ENCODE assay signal across 8 cellular contexts in the genomic region with DNA sequence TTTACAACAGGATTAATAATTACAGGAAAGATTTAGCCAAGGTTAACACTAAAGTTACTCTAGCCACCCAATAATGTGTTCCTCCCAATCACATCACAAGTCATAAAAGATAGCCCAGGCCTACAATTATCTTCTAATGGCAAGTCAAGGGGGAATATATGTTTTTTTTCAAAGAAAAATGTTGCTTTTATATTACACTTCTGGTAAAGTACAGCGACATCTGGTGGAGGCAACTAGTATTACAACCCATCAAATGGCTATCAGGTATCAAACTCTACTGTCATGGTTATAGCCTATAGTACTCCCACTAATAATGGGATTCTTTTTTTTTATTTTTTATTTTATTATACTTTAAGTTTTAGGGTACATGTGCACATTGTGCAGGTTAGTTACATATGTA.
DNase-seq lines count a peak whose midpoint lies in the region; ATAC-seq, FAIRE-seq and TF ChIP-seq lines count a peak whose summit lies in the region.

No MANE protein-coding gene starts in this region.

- WGBS in K562 (ENCODE audit: insufficient coverage, low coverage, missing lambda C conversion rate) = 17% methylated on average over 1 of the region's 1 CpG
- 28 to 34% methylated on average over 1 of the region's 1 CpG for WGBS in aorta, 2 donors

- no peaks in the 10 kb centered on the region for H3K4me1 ChIP-seq in K562 (replicated peaks in 1 of 2; ENCODE audit: control insufficient read depth in 2 of 2, insufficient read depth in 2 of 2, low read length in 2 of 2)
- H3K4me1 ChIP-seq in aorta (ENCODE audit: control insufficient read depth in 1 of 2, insufficient read depth in 2 of 2, low read length in 2 of 2) = no peaks in the 10 kb centered on the region

- TF ChIP-seq RAD21 in K562 (CRISPR knock-in tag; conservative IDR thresholded peaks at IDR 0.05 in 1 of 2, IDR thresholded peaks at IDR 0.05 in 1 of 2) = peak in 1 of 2 experiments; percentile 28; a peak in 1 of 4 replicates

- H3K4me3 ChIP-seq in K562 (no peak overlapping the region), aorta (ENCODE audit: low read length in 2 of 2) (no peak overlapping the region)

- TF ChIP-seq CTCF in K562 (IDR thresholded peaks at IDR 0.05 in 2 of 3, conservative IDR thresholded peaks at IDR 0.05 in 1 of 3; ENCODE audit: insufficient read depth in 2 of 3, low read depth in 1 of 3, low read length in 3 of 3) = peak in 2 of 3 experiments; percentile 45 to 55; a peak in 3 of 6 replicates

- in situ Hi-C loops in KBM-7 (cut with MboI; ENCODE audit: low pct_unique_long_range_greater_than_20kb, low sequenced_read_pairs) = no loop called here
- in situ Hi-C loops in K562 (cut with MboI) = no loop called here

- CTCF ChIA-PET in K562 (lab: Yijun Ruan, JAX; ENCODE audit: low intra/inter-chr PET ratio) = interaction anchor here (0.7 kb wide), 1 partner anchor 243 kb away, joined by 4 read pairs; no protein-coding TSS in a partner anchor

- ATAC-seq in K562 (no peak), HG02973 (IDR thresholded peaks at IDR 0.05; ENCODE audit: unreplicated experiment) (no peak), HG03457 (IDR thresholded peaks at IDR 0.05; ENCODE audit: unreplicated experiment) (no peak), aorta (ENCODE audit: low FRiP score) (no peak)

- DNase-seq in COLO668 (lab: John Stamatoyannopoulos, UW; ENCODE audit: unreplicated experiment) (peak; percentile 3), KBM-7 (peak; percentile 41), K562 (ENCODE audit: extremely low read depth in 1 of 4, low spot score in 3 of 4) (peak; percentile 32 to 59 (median 56)), lung microvascular endothelial cell (ENCODE audit: low read depth in 2 of 2) (peak; percentile 16 to 21), D341Med (ENCODE audit: low spot score) (no peak), aorta (no peak)

- H3K27me3 ChIP-seq in K562 (ENCODE audit: control insufficient read depth in 2 of 2, insufficient read depth in 2 of 2, low read length in 2 of 2) (no peaks in the 10 kb centered on the region), aorta (ENCODE audit: control insufficient read depth in 1 of 2, insufficient read depth in 2 of 2, low read length in 1 of 2) (no peaks in the 10 kb centered on the region)

- POLR2A ChIA-PET in K562 (lab: Yijun Ruan, JAX) = no interaction called here

- no peaks in the 10 kb centered on the region for H3K9me1 ChIP-seq in K562 (ENCODE audit: control insufficient read depth, insufficient read depth, low read length)

- intact Hi-C loops in K562 (cut with micrococcal nuclease) (no loop called here), aorta (cut with DNase I) (no loop called here)

- H3K9ac ChIP-seq in K562 (ENCODE audit: insufficient read depth in 1 of 2, low read depth in 2 of 2, low read length in 2 of 2) = no peak overlapping the region

- BruUV-seq in K562 (replicated peaks; lab: Mats Ljungman, UMichigan) = no TSS peak

- no peak for FAIRE-seq in K562 (lab: Jason Lieb, UNC)

- H3K4me2 ChIP-seq in K562 (ENCODE audit: insufficient read depth, low read length) = no peak overlapping the region

- H3K9me3 ChIP-seq in K562 (replicated peaks; ENCODE audit: control insufficient read depth, insufficient read depth, low read depth, low read length) (peaks cover 13% of the 10 kb centered on the region), aorta (ENCODE audit: control insufficient read depth, low read length) (peaks cover 8% of the 10 kb centered on the region)

- TF ChIP-seq EP300 in K562 (IDR thresholded peaks at IDR 0.05; ENCODE audit: low read length) = no peak

- H4K20me1 ChIP-seq in K562 (replicated peaks; ENCODE audit: control insufficient read depth, insufficient read depth, low read length) = no peaks in the 10 kb centered on the region

- no peak for TF ChIP-seq POLR2A in K562 (conservative IDR thresholded peaks at IDR 0.05)

- H3K79me2 ChIP-seq in K562 (ENCODE audit: control insufficient read depth, insufficient read depth, low read length) = no peaks in the 10 kb centered on the region

- H2AFZ ChIP-seq in K562 (ENCODE audit: low read depth, low read length) = no peak overlapping the region

- peaks cover 2% of the 10 kb centered on the region; the same call in 1 of the 3 replicates for H3K36me3 ChIP-seq in K562 (ENCODE audit: control insufficient read depth, insufficient read depth, low read length)
- peaks cover 9 to 29% of the 10 kb centered on the region in 2 donors for H3K36me3 ChIP-seq in aorta (ENCODE audit: control insufficient read depth in 1 of 2, insufficient read depth in 2 of 2, low read length in 1 of 2)

- H3K27ac ChIP-seq in K562 (ENCODE audit: extremely low read depth, low read depth, low read length) (no peak overlapping the region), aorta (ENCODE audit: low read depth in 1 of 2, low read length in 2 of 2) (no peak overlapping the region)

TF ChIP-seq in K562, 482 proteins besides CTCF, POLR2A, EP300 and RAD21 (continues in another document):
- TF ChIP-seq ZNF764 (CRISPR knock-in tag; IDR thresholded peaks at IDR 0.05; ENCODE audit: low read depth) = peak; percentile 99
- no peak for TF ChIP-seq BDP1 (IDR thresholded peaks at IDR 0.05; ENCODE audit: insufficient read depth, insufficient read length)
- no peak for TF ChIP-seq SPI1 (IDR thresholded peaks at IDR 0.05; ENCODE audit: borderline replicate concordance, low read depth, low read length)
- TF ChIP-seq, protein P1, sequence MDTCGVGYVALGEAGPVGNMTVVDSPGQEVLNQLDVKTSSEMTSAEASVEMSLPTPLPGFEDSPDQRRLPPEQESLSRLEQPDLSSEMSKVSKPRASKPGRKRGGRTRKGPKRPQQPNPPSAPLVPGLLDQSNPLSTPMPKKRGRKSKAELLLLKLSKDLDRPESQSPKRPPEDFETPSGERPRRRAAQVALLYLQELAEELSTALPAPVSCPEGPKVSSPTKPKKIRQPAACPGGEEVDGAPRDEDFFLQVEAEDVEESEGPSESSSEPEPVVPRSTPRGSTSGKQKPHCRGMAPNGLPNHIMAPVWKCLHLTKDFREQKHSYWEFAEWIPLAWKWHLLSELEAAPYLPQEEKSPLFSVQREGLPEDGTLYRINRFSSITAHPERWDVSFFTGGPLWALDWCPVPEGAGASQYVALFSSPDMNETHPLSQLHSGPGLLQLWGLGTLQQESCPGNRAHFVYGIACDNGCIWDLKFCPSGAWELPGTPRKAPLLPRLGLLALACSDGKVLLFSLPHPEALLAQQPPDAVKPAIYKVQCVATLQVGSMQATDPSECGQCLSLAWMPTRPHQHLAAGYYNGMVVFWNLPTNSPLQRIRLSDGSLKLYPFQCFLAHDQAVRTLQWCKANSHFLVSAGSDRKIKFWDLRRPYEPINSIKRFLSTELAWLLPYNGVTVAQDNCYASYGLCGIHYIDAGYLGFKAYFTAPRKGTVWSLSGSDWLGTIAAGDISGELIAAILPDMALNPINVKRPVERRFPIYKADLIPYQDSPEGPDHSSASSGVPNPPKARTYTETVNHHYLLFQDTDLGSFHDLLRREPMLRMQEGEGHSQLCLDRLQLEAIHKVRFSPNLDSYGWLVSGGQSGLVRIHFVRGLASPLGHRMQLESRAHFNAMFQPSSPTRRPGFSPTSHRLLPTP (IDR thresholded peaks at IDR 0.05; ENCODE audit: borderline replicate concordance, extremely low read depth, insufficient read length) = peak; percentile 35
- TF ChIP-seq CREB5 (CRISPR knock-in tag; IDR thresholded peaks at IDR 0.05) = no peak
- TF ChIP-seq HNRNPLL (IDR thresholded peaks at IDR 0.05; ENCODE audit: low read depth, low read length, poor library complexity, severe bottlenecking) = no peak
- TF ChIP-seq, protein P2, sequence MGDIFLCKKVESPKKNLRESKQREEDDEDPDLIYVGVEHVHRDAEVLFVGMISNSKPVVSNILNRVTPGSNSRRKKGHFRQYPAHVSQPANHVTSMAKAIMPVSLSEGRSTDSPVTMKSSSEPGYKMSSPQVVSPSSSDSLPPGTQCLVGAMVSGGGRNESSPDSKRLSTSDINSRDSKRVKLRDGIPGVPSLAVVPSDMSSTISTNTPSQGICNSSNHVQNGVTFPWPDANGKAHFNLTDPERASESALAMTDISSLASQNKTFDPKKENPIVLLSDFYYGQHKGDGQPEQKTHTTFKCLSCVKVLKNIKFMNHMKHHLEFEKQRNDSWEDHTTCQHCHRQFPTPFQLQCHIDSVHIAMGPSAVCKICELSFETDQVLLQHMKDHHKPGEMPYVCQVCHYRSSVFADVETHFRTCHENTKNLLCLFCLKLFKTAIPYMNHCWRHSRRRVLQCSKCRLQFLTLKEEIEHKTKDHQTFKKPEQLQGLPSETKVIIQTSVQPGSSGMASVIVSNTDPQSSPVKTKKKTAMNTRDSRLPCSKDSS (IDR thresholded peaks at IDR 0.05; ENCODE audit: low read depth, partially characterized antibody) = peak; percentile 43
- no peak for TF ChIP-seq TCF7 (IDR thresholded peaks at IDR 0.05; ENCODE audit: borderline replicate concordance)
- peak in 1 of 2 experiments; percentile 98; a peak in 2 of 3 replicates for TF ChIP-seq CBX3 (IDR thresholded peaks at IDR 0.05; ENCODE audit: borderline replicate concordance in 1 of 2, low read length in 2 of 2)
- TF ChIP-seq, protein P3, sequence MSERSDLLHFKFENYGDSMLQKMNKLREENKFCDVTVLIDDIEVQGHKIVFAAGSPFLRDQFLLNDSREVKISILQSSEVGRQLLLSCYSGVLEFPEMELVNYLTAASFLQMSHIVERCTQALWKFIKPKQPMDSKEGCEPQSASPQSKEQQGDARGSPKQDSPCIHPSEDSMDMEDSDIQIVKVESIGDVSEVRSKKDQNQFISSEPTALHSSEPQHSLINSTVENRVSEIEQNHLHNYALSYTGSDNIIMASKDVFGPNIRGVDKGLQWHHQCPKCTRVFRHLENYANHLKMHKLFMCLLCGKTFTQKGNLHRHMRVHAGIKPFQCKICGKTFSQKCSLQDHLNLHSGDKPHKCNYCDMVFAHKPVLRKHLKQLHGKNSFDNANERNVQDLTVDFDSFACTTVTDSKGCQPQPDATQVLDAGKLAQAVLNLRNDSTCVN (CRISPR knock-in tag; IDR thresholded peaks at IDR 0.05) = no peak
- TF ChIP-seq CBX8 (IDR thresholded peaks at IDR 0.05; ENCODE audit: borderline replicate concordance, extremely low read depth, low read depth, low read length, poor library complexity, severe bottlenecking) = no peak
- no peak for TF ChIP-seq EWSR1 (IDR thresholded peaks at IDR 0.05; ENCODE audit: borderline replicate concordance, low read depth, partially characterized antibody)
- peak; percentile 82 for TF ChIP-seq TRIM28 (IDR thresholded peaks at IDR 0.05)

Comparison
In these comparisons a context has a peak if more than half of its experiments do, and no peak if none do; other contexts are left out.
1. DNase-seq: peak in COLO668 (single experiment), KBM-7 (single experiment), K562 (4 of 4) and lung microvascular endothelial cell (2 of 2); none in D341Med (single experiment) and aorta (0 of 2).